Comparison of ENCODE assay signal across 24 cellular contexts in genomic region chr16:49084628-49085390, GRCh38.
"Had no signal": no experiment of that assay in that cellular context is flagged by ENCODE, and none has a peak within 500 bp of the region (broad histone marks: within the 10 kb centered on the region; RNA-seq: fewer than 3 reads in every experiment).

No MANE protein-coding gene starts in this region.

- H2AFZ ChIP-seq: neural progenitor cell had no signal

- DNase-seq: activated CD4-positive, alpha-beta T cell treated with anti-CD3 and anti-CD28 coated beads for 1 hour; activated CD8-positive, alpha-beta memory T cell treated with anti-CD3 and anti-CD28 coated beads for 24 hours; activated CD8-positive, alpha-beta memory T cell treated with anti-CD3 and anti-CD28 coated beads, Interleukin-2, amount 50 U/mL, for 4 hours; activated T-cell treated with anti-CD3 and anti-CD28 coated beads, Interleukin-2, amount 50 U/mL, for 24 hours; endodermal cell; foreskin keratinocyte; kidney glomerular epithelial cell; left ventricle myocardium inferior; naive thymus-derived CD8-positive, alpha-beta T cell; sigmoid colon; stimulated activated CD4-positive, alpha-beta T cell treated with anti-CD3 and anti-CD28 coated beads, Interleukin-15, amount 100 ng/mL, for 24 hours; stimulated activated CD8-positive, alpha-beta memory T cell treated with anti-CD3 and anti-CD28 coated beads, Interleukin-4, amount 100 ng/mL, for 48 hours; stimulated activated naive B cell treated with anti-CD40 and anti-IgM and Interleukin-4, amounts not matched to agents 10 μg/mL and 1 μg/mL and 100 μg/mL, for 72 hours; trophoblast cell; WERI-Rb-1 had no signal

- H3K27ac Mint-ChIP-seq: activated naive CD4-positive, alpha-beta T cell treated with anti-CD3 and anti-CD28 coated beads, Interleukin-2, amount 50 U/mL, for 72 hours; activated T-cell treated with anti-CD3 and anti-CD28 coated beads, Interleukin-2, amount 50 U/mL, for 24 hours; activated T-helper 17 cell treated with anti-CD3 and anti-CD28 coated beads, Interleukin-2, amount 50 U/mL, for 72 hours; endodermal cell; mesothelial cell of epicardium; naive thymus-derived CD8-positive, alpha-beta T cell; neural progenitor cell; stimulated activated naive B cell treated with anti-CD40 and anti-IgM and Interleukin-4, amounts not matched to agents 10 μg/mL and 1 μg/mL and 100 μg/mL, for 72 hours had no signal

- H3K4me1 Mint-ChIP-seq: activated T-helper 17 cell treated with anti-CD3 and anti-CD28 coated beads, Interleukin-2, amount 50 U/mL, for 72 hours; endodermal cell; mesothelial cell of epicardium; naive thymus-derived CD8-positive, alpha-beta T cell; neural progenitor cell; stimulated activated naive B cell treated with anti-CD40 and anti-IgM and Interleukin-4, amounts not matched to agents 10 μg/mL and 1 μg/mL and 100 μg/mL, for 72 hours had no signal

- H3K4me3 ChIP-seq: breast epithelium, coronary artery, left ventricle myocardium inferior, neural progenitor cell, sigmoid colon, smooth muscle cell, vagina had no signal

- H3K27ac ChIP-seq: breast epithelium, coronary artery, epithelial cell of prostate, foreskin keratinocyte, left ventricle myocardium inferior, neural progenitor cell, vagina, WERI-Rb-1 had no signal

- H3K4me2 ChIP-seq: neural progenitor cell, smooth muscle cell had no signal

- H3K9ac ChIP-seq: neural progenitor cell had no signal

- H3K4me1 ChIP-seq: breast epithelium, foreskin keratinocyte, left ventricle myocardium inferior, neural progenitor cell, vagina had no signal

- H3K27me3 ChIP-seq: breast epithelium, foreskin keratinocyte, neural progenitor cell, sigmoid colon, vagina had no signal

- H3K27me3 Mint-ChIP-seq: activated T-cell treated with anti-CD3 and anti-CD28 coated beads, Interleukin-2, amount 50 U/mL, for 24 hours; activated T-helper 17 cell treated with anti-CD3 and anti-CD28 coated beads, Interleukin-2, amount 50 U/mL, for 72 hours had no signal

- ATAC-seq: activated naive CD4-positive, alpha-beta T cell treated with anti-CD3 and anti-CD28 coated beads, Interleukin-2, amount 50 U/mL, for 72 hours; activated T-helper 17 cell treated with anti-CD3 and anti-CD28 coated beads, Interleukin-2, amount 50 U/mL, for 72 hours; foreskin keratinocyte; naive thymus-derived CD8-positive, alpha-beta T cell; stimulated activated naive B cell treated with anti-CD40 and anti-IgM and Interleukin-4, amounts not matched to agents 10 μg/mL and 1 μg/mL and 100 μg/mL, for 72 hours had no signal

- H3K36me3 Mint-ChIP-seq: mesothelial cell of epicardium; naive thymus-derived CD8-positive, alpha-beta T cell; neural progenitor cell; stimulated activated naive B cell treated with anti-CD40 and anti-IgM and Interleukin-4, amounts not matched to agents 10 μg/mL and 1 μg/mL and 100 μg/mL, for 72 hours had no signal

- H3K36me3 ChIP-seq: breast epithelium, left ventricle myocardium inferior, neural progenitor cell, sigmoid colon, vagina, WERI-Rb-1 had no signal

- H3K4me3 Mint-ChIP-seq: activated T-cell treated with anti-CD3 and anti-CD28 coated beads, Interleukin-2, amount 50 U/mL, for 24 hours; activated T-helper 17 cell treated with anti-CD3 and anti-CD28 coated beads, Interleukin-2, amount 50 U/mL, for 72 hours; endodermal cell; mesothelial cell of epicardium; naive thymus-derived CD8-positive, alpha-beta T cell; neural progenitor cell; stimulated activated naive B cell treated with anti-CD40 and anti-IgM and Interleukin-4, amounts not matched to agents 10 μg/mL and 1 μg/mL and 100 μg/mL, for 72 hours had no signal
